ENCODE assay signal across 9 cellular contexts in genomic region chr15:81809543-81809942, GRCh38.
DNase-seq lines count a peak whose midpoint lies in the region; ATAC-seq, FAIRE-seq and TF ChIP-seq lines count a peak whose summit lies in the region.
"Had no signal": no experiment of that assay in that cellular context is flagged by ENCODE, and none has a peak within 500 bp of the region (broad histone marks: within the 10 kb centered on the region; RNA-seq: fewer than 3 reads in every experiment).

No MANE protein-coding gene starts in this region.

- POLR2A ChIA-PET in MCF 10A (lab: Yijun Ruan, JAX), result interaction anchor here (1.2 kb wide), 1 partner anchor 9 kb away, joined by 3 read pairs; no protein-coding TSS in a partner anchor
- POLR2A ChIA-PET in K562 (lab: Yijun Ruan, JAX), result interaction anchor here (1.0 kb wide), 1 partner anchor 10 kb away, joined by 3 read pairs; no protein-coding TSS in a partner anchor

- no peaks in the 10 kb centered on the region for H3K36me3 ChIP-seq in breast epithelium
- H3K36me3 ChIP-seq in K562 (ENCODE audit: control insufficient read depth, insufficient read depth, low read length), result no peaks in the 10 kb centered on the region

- in situ Hi-C loops in K562 (cut with MboI), result no loop called here

- H3K27ac ChIP-seq in breast epithelium, result no peak overlapping the region
- H3K27ac ChIP-seq in K562 (ENCODE audit: extremely low read depth, low read depth, low read length), result no peak overlapping the region

- H3K4me2 ChIP-seq in K562 (ENCODE audit: insufficient read depth, low read length), result no peak overlapping the region

- no peaks in the 10 kb centered on the region for H3K9me3 Mint-ChIP-seq in MCF 10A (ENCODE audit: unreplicated experiment)
- H3K9me3 Mint-ChIP-seq in stimulated activated naive CD8-positive, alpha-beta T cell treated with anti-CD3 and anti-CD28 coated beads, Interleukin-15, amount 100 ng/mL, for 72 hours, result no peaks in the 10 kb centered on the region
- H3K9me3 Mint-ChIP-seq in mesothelial cell of epicardium, result peaks cover 3% of the 10 kb centered on the region

- no peak for TF ChIP-seq EP300 in K562 (IDR thresholded peaks at IDR 0.05; ENCODE audit: low read length)

- no peaks in the 10 kb centered on the region for H3K79me2 ChIP-seq in K562 (ENCODE audit: control insufficient read depth, insufficient read depth, low read length)

- BruUV-seq in MCF 10A (replicated peaks; lab: Mats Ljungman, UMichigan) (no TSS peak), K562 (replicated peaks; lab: Mats Ljungman, UMichigan) (no TSS peak)

- no peak for TF ChIP-seq POLR2A in breast epithelium (IDR thresholded peaks at IDR 0.05)
- no peak for TF ChIP-seq POLR2A in K562 (conservative IDR thresholded peaks at IDR 0.05)

- ATAC-seq in K562 (peak; percentile 58), HG03139 (IDR thresholded peaks at IDR 0.05; ENCODE audit: unreplicated experiment) (no peak)
- peak; percentile 63 for ATAC-seq in stimulated activated naive CD8-positive, alpha-beta T cell treated with anti-CD3 and anti-CD28 coated beads, Interleukin-15, amount 100 ng/mL, for 72 hours
- ATAC-seq: T-helper 17 cell had no signal

- H3K27me3 Mint-ChIP-seq in MCF 10A (ENCODE audit: insufficient read depth, unreplicated experiment) (no peaks in the 10 kb centered on the region), mesothelial cell of epicardium (ENCODE audit: low read depth) (no peaks in the 10 kb centered on the region)
- no peaks in the 10 kb centered on the region for H3K27me3 Mint-ChIP-seq in stimulated activated naive CD8-positive, alpha-beta T cell treated with anti-CD3 and anti-CD28 coated beads, Interleukin-15, amount 100 ng/mL, for 72 hours
- H3K27me3 Mint-ChIP-seq: T-helper 17 cell had no signal

- H3K4me3 ChIP-seq in breast epithelium (no peak overlapping the region), K562 (no peak overlapping the region)

- FAIRE-seq in K562 (lab: Jason Lieb, UNC) (peak; percentile 19), GM19239 (lab: Jason Lieb, UNC) (no peak)

- H3K4me3 Mint-ChIP-seq in MCF 10A (ENCODE audit: unreplicated experiment) (no peak overlapping the region), mesothelial cell of epicardium (no peak overlapping the region)
- no peak overlapping the region for H3K4me3 Mint-ChIP-seq in stimulated activated naive CD8-positive, alpha-beta T cell treated with anti-CD3 and anti-CD28 coated beads, Interleukin-15, amount 100 ng/mL, for 72 hours
- H3K4me3 Mint-ChIP-seq: T-helper 17 cell had no signal

- H3K9me3 ChIP-seq in breast epithelium (no peaks in the 10 kb centered on the region), K562 (replicated peaks; ENCODE audit: control insufficient read depth, insufficient read depth, low read depth, low read length) (no peaks in the 10 kb centered on the region)

- peak; percentile 24 for DNase-seq in MCF 10A (ENCODE audit: unreplicated experiment)
- no peak for DNase-seq in breast epithelium (ENCODE audit: low spot score in 2 of 2)
- DNase-seq in NCI-H1694 treated with DMSO at 0.1 percent for 48 hours (lab: John Stamatoyannopoulos, UW), result peak; percentile 46
- peak in 3 of 4 experiments; percentile 10 to 26 (median 24) for DNase-seq in K562 (ENCODE audit: extremely low read depth in 1 of 4, low spot score in 3 of 4)
- DNase-seq in stimulated activated naive CD8-positive, alpha-beta T cell treated with anti-CD3 and anti-CD28 coated beads, Interleukin-15, amount 100 ng/mL, for 72 hours, result peak; percentile 2 to 18
- no peak for DNase-seq in GM19239 (ENCODE audit: insufficient read length, low spot score)
- no peak for DNase-seq in mesothelial cell of epicardium (ENCODE audit: low spot score in 2 of 2, unreplicated experiment in 2 of 2)
- DNase-seq: T-helper 17 cell had no signal

- WGBS in K562 (ENCODE audit: insufficient coverage, low coverage, missing lambda C conversion rate), result 8% methylated on average over 4 of the region's 4 CpGs

- H3K27ac Mint-ChIP-seq in MCF 10A (ENCODE audit: low read depth, unreplicated experiment) (no peak overlapping the region), mesothelial cell of epicardium (no peak overlapping the region)
- H3K27ac Mint-ChIP-seq in stimulated activated naive CD8-positive, alpha-beta T cell treated with anti-CD3 and anti-CD28 coated beads, Interleukin-15, amount 100 ng/mL, for 72 hours, result peak overlapping the region in 1 of 2 donors; percentile 87
- H3K27ac Mint-ChIP-seq: T-helper 17 cell had no signal

- H3K9me1 ChIP-seq in K562 (ENCODE audit: control insufficient read depth, insufficient read depth, low read length), result no peaks in the 10 kb centered on the region

- CTCF ChIA-PET in MCF 10A (lab: Yijun Ruan, JAX) (interaction anchor here (0.6 to 1.7 kb wide), 10 partner anchors 9 to 1146 kb away, joined by 3 to 5 read pairs (median 3); no protein-coding TSS in a partner anchor), K562 (lab: Yijun Ruan, JAX; ENCODE audit: low intra/inter-chr PET ratio) (no interaction called here)

- no peak overlapping the region for H2AFZ ChIP-seq in K562 (ENCODE audit: low read depth, low read length)

- H3K27me3 ChIP-seq in breast epithelium (no peaks in the 10 kb centered on the region), K562 (ENCODE audit: control insufficient read depth in 2 of 2, insufficient read depth in 2 of 2, low read length in 2 of 2) (no peaks in the 10 kb centered on the region)

- intact Hi-C loops in MCF 10A (cut with micrococcal nuclease) (loop anchor here (2.0 to 5.0 kb wide), 2 partner anchors 238 to 329 kb away; partner anchors contain the start of gene MEX3B), breast epithelium (cut with DNase I; ENCODE audit: low total_unique reads) (no loop called here), K562 (cut with micrococcal nuclease) (no loop called here)

- H3K36me3 Mint-ChIP-seq in MCF 10A (ENCODE audit: insufficient read depth, unreplicated experiment) (no peaks in the 10 kb centered on the region), mesothelial cell of epicardium (peaks cover 3% of the 10 kb centered on the region)

- no peaks in the 10 kb centered on the region for H3K4me1 Mint-ChIP-seq in MCF 10A (ENCODE audit: insufficient read depth, unreplicated experiment)
- H3K4me1 Mint-ChIP-seq in stimulated activated naive CD8-positive, alpha-beta T cell treated with anti-CD3 and anti-CD28 coated beads, Interleukin-15, amount 100 ng/mL, for 72 hours, result no peaks in the 10 kb centered on the region
- H3K4me1 Mint-ChIP-seq in mesothelial cell of epicardium, result no peaks in the 10 kb centered on the region
- H3K4me1 Mint-ChIP-seq: T-helper 17 cell had no signal

- no peak overlapping the region for H3K9ac ChIP-seq in K562 (ENCODE audit: insufficient read depth in 1 of 2, low read depth in 2 of 2, low read length in 2 of 2)

- no peaks in the 10 kb centered on the region for H4K20me1 ChIP-seq in K562 (replicated peaks; ENCODE audit: control insufficient read depth, insufficient read depth, low read length)

- peak in 1 of 2 experiments; percentile 34; a peak in 1 of 4 replicates for TF ChIP-seq RAD21 in K562 (CRISPR knock-in tag; conservative IDR thresholded peaks at IDR 0.05 in 1 of 2, IDR thresholded peaks at IDR 0.05 in 1 of 2)

- no peaks in the 10 kb centered on the region for H3K4me1 ChIP-seq in breast epithelium
- no peaks in the 10 kb centered on the region for H3K4me1 ChIP-seq in K562 (replicated peaks in 1 of 2; ENCODE audit: control insufficient read depth in 2 of 2, insufficient read depth in 2 of 2, low read length in 2 of 2)

- TF ChIP-seq CTCF in MCF 10A (IDR thresholded peaks at IDR 0.05; ENCODE audit: unreplicated experiment), result no peak
- no peak for TF ChIP-seq CTCF in breast epithelium (IDR thresholded peaks at IDR 0.05)
- TF ChIP-seq CTCF in K562 (IDR thresholded peaks at IDR 0.05 in 2 of 3, conservative IDR thresholded peaks at IDR 0.05 in 1 of 3; ENCODE audit: insufficient read depth in 2 of 3, low read depth in 1 of 3, low read length in 3 of 3), result peak in 2 of 3 experiments; percentile 33 to 35; a peak in 2 of 6 replicates
- TF ChIP-seq CTCF in mesothelial cell of epicardium (IDR thresholded peaks at IDR 0.05; ENCODE audit: unreplicated experiment), result no peak

TF ChIP-seq in K562, 482 proteins besides CTCF, POLR2A, EP300 and RAD21:
- TF ChIP-seq USF2 (CRISPR knock-in tag; IDR thresholded peaks at IDR 0.05) (peak; percentile 69), BHLHE40 (IDR thresholded peaks at IDR 0.05; ENCODE audit: low read length) (0 out of 2 replicates have a peak, but pooled peaks have one; percentile 8), HMBOX1 (IDR thresholded peaks at IDR 0.05) (peak; percentile 71), NCOA1 (IDR thresholded peaks at IDR 0.05; ENCODE audit: low read depth) (no peak), RAD51 (IDR thresholded peaks at IDR 0.05; ENCODE audit: borderline replicate concordance, low read depth) (peak; percentile 57; the same call in 1 of the 2 replicates)
TF ChIP-seq in K562: peak in this region for 4.

Comparison
In these comparisons a context has a peak if more than half of its experiments do, and no peak if none do; other contexts are left out.
1. DNase-seq: peak in MCF 10A (single experiment), NCI-H1694 treated with DMSO at 0.1 percent for 48 hours (single experiment), K562 (3 of 4) and stimulated activated naive CD8-positive, alpha-beta T cell treated with anti-CD3 and anti-CD28 coated beads, Interleukin-15, amount 100 ng/mL, for 72 hours (2 of 2); none in breast epithelium (0 of 2), GM19239 (single experiment) and mesothelial cell of epicardium (0 of 2).
2. CTCF ChIP-seq: peak in K562 (2 of 3); none in MCF 10A (single experiment), breast epithelium (0 of 3) and mesothelial cell of epicardium (single experiment).